ENCODE assay signal across 16 cellular contexts in the genomic region with DNA sequence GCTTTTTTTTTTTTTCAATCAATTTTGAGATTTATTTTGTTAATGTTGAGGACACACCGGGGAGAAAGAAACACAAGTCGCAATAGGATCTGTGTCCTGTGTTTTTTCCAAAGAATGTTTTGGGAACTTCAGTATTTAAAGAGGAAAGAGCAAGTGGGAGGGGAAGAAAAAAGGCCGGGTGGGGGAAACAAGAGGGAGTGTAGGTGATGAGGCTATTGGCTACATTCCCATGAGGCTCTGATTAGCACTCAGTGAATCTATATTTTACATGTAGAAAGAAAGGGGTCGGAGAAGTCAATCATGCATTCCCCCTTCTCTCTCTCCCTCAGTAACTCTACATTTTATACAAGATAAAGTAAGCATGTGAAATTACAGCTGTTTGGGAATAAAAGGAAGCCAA. TPM values are rescaled to one million over a fixed set of nuclear protein-coding genes. Genes with fewer than 3 reads are reported as not detected.
DNase-seq lines count a peak whose midpoint lies in the region; ATAC-seq and TF ChIP-seq lines count a peak whose summit lies in the region.
"Had no signal": no experiment of that assay in that cellular context is flagged by ENCODE, and none has a peak within 500 bp of the region (broad histone marks: within the 10 kb centered on the region; RNA-seq: fewer than 3 reads in every experiment).

No MANE protein-coding gene starts in this region.

- H3K27me3 ChIP-seq in right atrium auricular region (no peaks in the 10 kb centered on the region), smooth muscle cell (ENCODE audit: low read depth) (no peaks in the 10 kb centered on the region)

- peak overlapping the region; percentile 78 to 85 for H3K27ac ChIP-seq in right atrium auricular region
- H3K27ac ChIP-seq in cingulate gyrus (ENCODE audit: low read depth, low read length), result peak overlapping the region; percentile 34
- no peak overlapping the region for H3K27ac ChIP-seq in smooth muscle cell (ENCODE audit: low read depth)

- intact Hi-C loops in left ventricle myocardium superior (cut with micrococcal nuclease), result no loop called here

- H3K9me3 ChIP-seq in right atrium auricular region, result no peaks in the 10 kb centered on the region
- H3K9me3 ChIP-seq in smooth muscle cell (replicated peaks; ENCODE audit: low read depth), result peaks cover 9% of the 10 kb centered on the region

- no peak overlapping the region for H3K4me2 ChIP-seq in smooth muscle cell

- H3K27me3 Mint-ChIP-seq in nephron (ENCODE audit: low read depth), result no peaks in the 10 kb centered on the region
- no peaks in the 10 kb centered on the region for H3K27me3 Mint-ChIP-seq in activated naive CD8-positive, alpha-beta T cell treated with anti-CD3 and anti-CD28 coated beads for 36 hours
- H3K27me3 Mint-ChIP-seq: activated CD4-positive, alpha-beta memory T cell treated with anti-CD3 and anti-CD28 coated beads, Interleukin-2, amount 10 ng/mL, durations not matched to agents 7 days and 5 days; effector memory CD8-positive, alpha-beta T cell; naive thymus-derived CD4-positive, alpha-beta T cell had no signal

- H3K36me3 ChIP-seq in right atrium auricular region, result no peaks in the 10 kb centered on the region
- H3K36me3 ChIP-seq in smooth muscle cell (ENCODE audit: low read depth), result no peaks in the 10 kb centered on the region

- H2AFZ ChIP-seq in smooth muscle cell (ENCODE audit: low read depth), result no peak overlapping the region

- no peak for ATAC-seq in left ventricle myocardium superior
- no peak for ATAC-seq in GM21526 (IDR thresholded peaks at IDR 0.05; ENCODE audit: low FRiP score, unreplicated experiment)
- ATAC-seq: effector memory CD8-positive, alpha-beta T cell; naive thymus-derived CD4-positive, alpha-beta T cell had no signal

- TF ChIP-seq CTCF in right atrium auricular region (IDR thresholded peaks at IDR 0.05), result no peak
- no peak for TF ChIP-seq CTCF in nephron (IDR thresholded peaks at IDR 0.05; ENCODE audit: unreplicated experiment in 3 of 3)
- no peak for TF ChIP-seq CTCF in smooth muscle cell (IDR thresholded peaks at IDR 0.05; ENCODE audit: borderline replicate concordance, insufficient read depth, poor library complexity, severe bottlenecking)

- H3F3A ChIP-seq in smooth muscle cell (ENCODE audit: low read depth), result no peaks in the 10 kb centered on the region

- H4K20me1 ChIP-seq in smooth muscle cell (ENCODE audit: low read depth), result no peaks in the 10 kb centered on the region

- H3K4me3 ChIP-seq in right atrium auricular region, result peak overlapping the region in 1 of 2 donors; percentile 21
- H3K4me3 ChIP-seq in smooth muscle cell, result no peak overlapping the region

- H3K4me1 ChIP-seq in right atrium auricular region, result peaks cover 0 to 41% of the 10 kb centered on the region in 2 donors
- H3K4me1 ChIP-seq in smooth muscle cell (ENCODE audit: low read depth), result no peaks in the 10 kb centered on the region

- no peak for DNase-seq in right atrium auricular region (ENCODE audit: low spot score)
- no peak for DNase-seq in left ventricle myocardium superior
- no peak for DNase-seq in inferior parietal cortex (ENCODE audit: extremely low spot score)
- DNase-seq in smooth muscle cell (lab: John Stamatoyannopoulos, UW; ENCODE audit: unreplicated experiment), result no peak
- DNase-seq in activated naive CD8-positive, alpha-beta T cell treated with anti-CD3 and anti-CD28 coated beads for 36 hours, result no peak
- DNase-seq: activated CD4-positive, alpha-beta memory T cell treated with anti-CD3 and anti-CD28 coated beads, Interleukin-2, amount 10 ng/mL, durations not matched to agents 7 days and 5 days; activated naive CD4-positive, alpha-beta T cell treated with anti-CD3 and anti-CD28 coated beads, Interleukin-2, amount 50 U/mL, for 16 hours; effector memory CD8-positive, alpha-beta T cell; GDM1; naive thymus-derived CD4-positive, alpha-beta T cell; NCI-H1436 treated with DMSO at 0.1 percent for 48 hours; stimulated activated CD4-positive, alpha-beta T cell treated with anti-CD3 and anti-CD28 coated beads, Interleukin-15, amount 100 ng/mL, for 24 hours had no signal

- peaks cover 47% of the 10 kb centered on the region for H3K9me3 Mint-ChIP-seq in nephron
- peaks cover 34% of the 10 kb centered on the region for H3K9me3 Mint-ChIP-seq in activated naive CD8-positive, alpha-beta T cell treated with anti-CD3 and anti-CD28 coated beads for 36 hours
- H3K9me3 Mint-ChIP-seq: effector memory CD8-positive, alpha-beta T cell had no signal

- H3K36me3 Mint-ChIP-seq in nephron (ENCODE audit: low read depth), result peaks cover 73% of the 10 kb centered on the region
- peaks cover 76% of the 10 kb centered on the region for H3K36me3 Mint-ChIP-seq in activated naive CD8-positive, alpha-beta T cell treated with anti-CD3 and anti-CD28 coated beads for 36 hours

- H3K4me1 Mint-ChIP-seq in nephron, result peaks cover 8% of the 10 kb centered on the region
- peaks cover 7% of the 10 kb centered on the region for H3K4me1 Mint-ChIP-seq in activated naive CD8-positive, alpha-beta T cell treated with anti-CD3 and anti-CD28 coated beads for 36 hours

- H3K79me2 ChIP-seq in smooth muscle cell (ENCODE audit: low read depth), result no peaks in the 10 kb centered on the region

- H3K4me3 Mint-ChIP-seq in nephron, result peak overlapping the region in 2 of 3 experiments; percentile 31 to 75
- no peak overlapping the region for H3K4me3 Mint-ChIP-seq in activated naive CD8-positive, alpha-beta T cell treated with anti-CD3 and anti-CD28 coated beads for 36 hours
- H3K4me3 Mint-ChIP-seq: activated CD4-positive, alpha-beta memory T cell treated with anti-CD3 and anti-CD28 coated beads, Interleukin-2, amount 10 ng/mL, durations not matched to agents 7 days and 5 days; effector memory CD8-positive, alpha-beta T cell; T-helper 2 cell treated with Interferon-gamma antibody and Interleukin-4, amounts not matched to agents 5 μg/mL and 100 μg/mL, for 36 hours had no signal

- 75% methylated on average over 4 of the region's 4 CpGs for WGBS in smooth muscle cell (ENCODE audit: low lambda C conversion rate)

- H3K27ac Mint-ChIP-seq in nephron, result peak overlapping the region in 1 of 3 experiments; percentile 60
- no peak overlapping the region for H3K27ac Mint-ChIP-seq in activated naive CD8-positive, alpha-beta T cell treated with anti-CD3 and anti-CD28 coated beads for 36 hours
- H3K27ac Mint-ChIP-seq: activated CD4-positive, alpha-beta memory T cell treated with anti-CD3 and anti-CD28 coated beads, Interleukin-2, amount 10 ng/mL, durations not matched to agents 7 days and 5 days; T-helper 2 cell treated with Interferon-gamma antibody and Interleukin-4, amounts not matched to agents 5 μg/mL and 100 μg/mL, for 36 hours had no signal

- no peak overlapping the region for H3K9ac ChIP-seq in smooth muscle cell (ENCODE audit: low read depth)

RNA-seq across cellular contexts. Expression of a gene that starts 4.1 kb away (rescaled TPM):
- total RNA-seq in right atrium auricular region, result 10 to 100 TPM in 1 of 2 donors, 1 to 10 TPM in 1; 9.6 to 21.5 TPM
- 21.8 TPM for total RNA-seq in left ventricle myocardium superior
- total RNA-seq in smooth muscle cell, result not detected in 2 replicates
- polyA plus RNA-seq in smooth muscle cell, result not detected in 2 replicates
- total RNA-seq in activated naive CD8-positive, alpha-beta T cell treated with anti-CD3 and anti-CD28 coated beads for 36 hours, result 1 to 10 TPM; 7.7 to 8.8 TPM
